In genomic region chr21:28704746-28705145, GRCh38 we compare ENCODE assay signal across 18 cellular contexts.
DNase-seq lines count a peak whose midpoint lies in the region; ATAC-seq and TF ChIP-seq lines count a peak whose summit lies in the region.
"Had no signal": no experiment of that assay in that cellular context is flagged by ENCODE, and none has a peak within 500 bp of the region (broad histone marks: within the 10 kb centered on the region; RNA-seq: fewer than 3 reads in every experiment).

No MANE protein-coding gene starts in this region.

- H3K4me1 ChIP-seq in ACC112 (ENCODE audit: control insufficient read depth, insufficient read depth, low read length, unreplicated experiment) (peaks cover 12% of the 10 kb centered on the region), SJCRH30 (no peaks in the 10 kb centered on the region), colonic mucosa (no peaks in the 10 kb centered on the region), vagina (peaks cover 4% of the 10 kb centered on the region)
- H3K4me1 ChIP-seq: testis had no signal

- no peak for TF ChIP-seq CTCF in choroid plexus epithelial cell (conservative IDR thresholded peaks at IDR 0.05; ENCODE audit: low read depth, low read length)
- no peak for TF ChIP-seq CTCF in colonic mucosa (IDR thresholded peaks at IDR 0.05)
- TF ChIP-seq CTCF in vagina (IDR thresholded peaks at IDR 0.05) = no peak

- H3K4me3 ChIP-seq in ACC112 (ENCODE audit: low read depth, low read length) (peak overlapping the region; percentile 46; the same call in 1 of the 2 replicates), choroid plexus epithelial cell (ENCODE audit: low read depth, low read length) (no peak overlapping the region), SJCRH30 (no peak overlapping the region), colonic mucosa (no peak overlapping the region), vagina (no peak overlapping the region)
- H3K4me3 ChIP-seq: SJSA1, testis had no signal

- H3K79me2 ChIP-seq in ACC112 (ENCODE audit: control insufficient read depth, insufficient read depth, low read length, unreplicated experiment) = no peaks in the 10 kb centered on the region

- H3K36me3 ChIP-seq in ACC112 (ENCODE audit: insufficient read depth, low read length) = no peaks in the 10 kb centered on the region
- no peaks in the 10 kb centered on the region for H3K36me3 ChIP-seq in SJCRH30
- no peaks in the 10 kb centered on the region for H3K36me3 ChIP-seq in colonic mucosa
- no peaks in the 10 kb centered on the region for H3K36me3 ChIP-seq in vagina
- H3K36me3 ChIP-seq: SJSA1 had no signal

- H3K27ac ChIP-seq in ACC112 (ENCODE audit: low read depth, low read length) (no peak overlapping the region), SJCRH30 (no peak overlapping the region), colonic mucosa (no peak overlapping the region), vagina (no peak overlapping the region)
- H3K27ac ChIP-seq: SJSA1, testis had no signal

- H2AFZ ChIP-seq in ACC112 (ENCODE audit: low read length, unreplicated experiment) = peak overlapping the region; percentile 43

- H3K27me3 ChIP-seq in ACC112 (ENCODE audit: insufficient read depth, low read length) = no peaks in the 10 kb centered on the region
- H3K27me3 ChIP-seq in SJCRH30 = no peaks in the 10 kb centered on the region
- H3K27me3 ChIP-seq in colonic mucosa = no peaks in the 10 kb centered on the region
- H3K27me3 ChIP-seq in vagina = no peaks in the 10 kb centered on the region
- H3K27me3 ChIP-seq: SJSA1, testis had no signal

- peak; percentile 88 for DNase-seq in NCI-H2171 treated with DMSO at 0.1 percent for 48 hours (lab: John Stamatoyannopoulos, UW)
- peak; percentile 13 for DNase-seq in choroid plexus epithelial cell (ENCODE audit: low read depth)
- peak; percentile 34 for DNase-seq in inferior parietal cortex (ENCODE audit: extremely low spot score)
- no peak for DNase-seq in SJCRH30
- no peak for DNase-seq in colonic mucosa
- no peak for DNase-seq in vagina (ENCODE audit: extremely low spot score in 2 of 2)
- DNase-seq: ACHN; activated CD4-positive, alpha-beta T cell treated with anti-CD3 and anti-CD28 coated beads for 48 hours; activated T-cell treated with anti-CD3 and anti-CD28 coated beads, Interleukin-2, amount 50 U/mL, for 1 hour; GF-D8; naive thymus-derived CD4-positive, alpha-beta T cell; NCI-H2029 treated with DMSO at 0.1 percent for 48 hours; T1000; testis had no signal

- no peak overlapping the region for H3K9ac ChIP-seq in colonic mucosa (ENCODE audit: low read depth in 2 of 2, low read length in 2 of 2)

- H3K9me3 ChIP-seq in SJCRH30 (replicated peaks) = no peaks in the 10 kb centered on the region
- H3K9me3 ChIP-seq in colonic mucosa = no peaks in the 10 kb centered on the region
- H3K9me3 ChIP-seq in vagina = no peaks in the 10 kb centered on the region
- H3K9me3 ChIP-seq: testis had no signal

- no peak for ATAC-seq in GM18517 (IDR thresholded peaks at IDR 0.05; ENCODE audit: unreplicated experiment)
- ATAC-seq: activated naive CD4-positive, alpha-beta T cell treated with anti-CD3 and anti-CD28 coated beads, Interleukin-2, amount 50 U/mL, for 72 hours; naive thymus-derived CD4-positive, alpha-beta T cell had no signal

- intact Hi-C loops in colonic mucosa (cut with DNase I) (no loop called here), vagina (cut with DNase I) (no loop called here)

- TF ChIP-seq POLR2A in vagina (IDR thresholded peaks at IDR 0.05) = no peak

Comparison
In these comparisons a context has a peak if more than half of its experiments do, and no peak if none do; other contexts are left out.
1. DNase-seq: peak in NCI-H2171 treated with DMSO at 0.1 percent for 48 hours (single experiment), choroid plexus epithelial cell (single experiment) and inferior parietal cortex (single experiment); none in SJCRH30 (0 of 2), colonic mucosa (single experiment) and vagina (0 of 2).